In the genomic region with DNA sequence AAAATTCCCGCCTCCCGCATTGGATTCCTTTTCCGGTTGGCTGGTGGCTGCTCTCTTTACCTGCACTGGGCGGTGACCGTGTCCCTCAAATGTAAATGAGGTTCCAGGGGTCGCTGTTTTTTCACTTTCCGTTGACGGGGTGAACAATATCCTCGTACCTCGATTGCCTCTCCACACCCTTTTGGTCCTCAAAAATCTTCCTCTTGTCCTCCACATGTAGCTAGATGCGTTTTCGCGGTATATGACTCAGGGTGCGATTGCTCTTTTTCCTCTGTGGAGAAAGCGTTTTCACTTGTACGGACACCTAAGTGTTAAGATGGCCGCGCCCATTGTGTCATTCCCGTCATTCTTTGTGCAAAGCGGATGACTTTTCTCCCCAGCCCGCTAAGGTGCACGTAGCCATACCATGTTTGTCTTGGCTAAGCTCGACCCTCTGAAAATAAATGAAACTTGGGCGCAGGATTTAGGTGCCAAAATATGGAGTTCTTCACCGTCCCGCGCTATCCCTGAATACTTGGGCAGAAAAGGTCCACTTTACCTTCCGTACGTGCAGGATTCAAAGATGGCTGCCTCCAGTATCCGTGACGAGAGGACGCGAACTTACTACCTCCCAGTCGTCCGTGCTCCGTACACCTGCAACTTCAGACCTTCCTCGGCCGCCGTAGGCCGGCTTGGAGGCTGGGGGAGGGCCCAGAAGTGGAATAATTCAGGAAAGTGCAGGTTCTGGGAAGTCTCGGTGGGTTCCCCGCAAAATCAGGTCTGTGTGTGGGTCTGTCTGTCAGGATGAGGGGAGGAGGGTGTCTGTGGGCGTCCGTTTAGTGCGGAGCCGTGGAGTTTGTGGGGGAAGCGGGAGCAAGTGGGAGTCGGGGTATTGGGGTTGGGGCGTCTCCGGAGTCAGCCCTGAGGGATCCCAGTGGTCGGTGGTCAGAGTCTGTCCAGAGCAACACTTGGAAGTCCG, we compare ENCODE assay signal across 1 cellular context.
TF ChIP-seq lines count a peak whose summit lies in the region.

A gene (plus strand): TSS at position 689 of the 958 bp plus-strand sequence. CDS start 8,749 bp downstream, outside the sequence.

TF ChIP-seq in K562, 482 proteins besides CTCF, POLR2A, EP300 and RAD21 (continued from another document and continues in another):
- TF ChIP-seq, protein P1, sequence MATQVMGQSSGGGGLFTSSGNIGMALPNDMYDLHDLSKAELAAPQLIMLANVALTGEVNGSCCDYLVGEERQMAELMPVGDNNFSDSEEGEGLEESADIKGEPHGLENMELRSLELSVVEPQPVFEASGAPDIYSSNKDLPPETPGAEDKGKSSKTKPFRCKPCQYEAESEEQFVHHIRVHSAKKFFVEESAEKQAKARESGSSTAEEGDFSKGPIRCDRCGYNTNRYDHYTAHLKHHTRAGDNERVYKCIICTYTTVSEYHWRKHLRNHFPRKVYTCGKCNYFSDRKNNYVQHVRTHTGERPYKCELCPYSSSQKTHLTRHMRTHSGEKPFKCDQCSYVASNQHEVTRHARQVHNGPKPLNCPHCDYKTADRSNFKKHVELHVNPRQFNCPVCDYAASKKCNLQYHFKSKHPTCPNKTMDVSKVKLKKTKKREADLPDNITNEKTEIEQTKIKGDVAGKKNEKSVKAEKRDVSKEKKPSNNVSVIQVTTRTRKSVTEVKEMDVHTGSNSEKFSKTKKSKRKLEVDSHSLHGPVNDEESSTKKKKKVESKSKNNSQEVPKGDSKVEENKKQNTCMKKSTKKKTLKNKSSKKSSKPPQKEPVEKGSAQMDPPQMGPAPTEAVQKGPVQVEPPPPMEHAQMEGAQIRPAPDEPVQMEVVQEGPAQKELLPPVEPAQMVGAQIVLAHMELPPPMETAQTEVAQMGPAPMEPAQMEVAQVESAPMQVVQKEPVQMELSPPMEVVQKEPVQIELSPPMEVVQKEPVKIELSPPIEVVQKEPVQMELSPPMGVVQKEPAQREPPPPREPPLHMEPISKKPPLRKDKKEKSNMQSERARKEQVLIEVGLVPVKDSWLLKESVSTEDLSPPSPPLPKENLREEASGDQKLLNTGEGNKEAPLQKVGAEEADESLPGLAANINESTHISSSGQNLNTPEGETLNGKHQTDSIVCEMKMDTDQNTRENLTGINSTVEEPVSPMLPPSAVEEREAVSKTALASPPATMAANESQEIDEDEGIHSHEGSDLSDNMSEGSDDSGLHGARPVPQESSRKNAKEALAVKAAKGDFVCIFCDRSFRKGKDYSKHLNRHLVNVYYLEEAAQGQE (CRISPR knock-in tag; IDR thresholded peaks at IDR 0.05; ENCODE audit: low read depth): 0 out of 2 replicates have a peak, but pooled peaks have one; percentile 26
- 0 out of 2 replicates have a peak, but pooled peaks have one; percentile 14 for TF ChIP-seq SMARCA4 (IDR thresholded peaks at IDR 0.05)
- peak; percentile 83; the same call in 1 of the 2 replicates for TF ChIP-seq ZNF76 (CRISPR knock-in tag; IDR thresholded peaks at IDR 0.05; ENCODE audit: borderline replicate concordance)
- peak; percentile 25 for TF ChIP-seq BRD9 (IDR thresholded peaks at IDR 0.05; ENCODE audit: low read depth, partially characterized antibody)
- no peak for TF ChIP-seq ZNF354B (CRISPR knock-in tag; IDR thresholded peaks at IDR 0.05)
- no peak for TF ChIP-seq ZNF79 (CRISPR knock-in tag; IDR thresholded peaks at IDR 0.05; ENCODE audit: low read depth)
- no peak for TF ChIP-seq MEIS2 (IDR thresholded peaks at IDR 0.05; ENCODE audit: partially characterized antibody)
- TF ChIP-seq ZNF143 (CRISPR knock-in tag; IDR thresholded peaks at IDR 0.05): 0 out of 2 replicates have a peak, but pooled peaks have one; percentile 41
- no peak for TF ChIP-seq CEBPG (CRISPR knock-in tag; IDR thresholded peaks at IDR 0.05)
- no peak for TF ChIP-seq CEBPG (tag; conservative IDR thresholded peaks at IDR 0.05 in 1 of 2, IDR thresholded peaks at IDR 0.05 in 1 of 2)
- TF ChIP-seq MYC (IDR thresholded peaks at IDR 0.05; ENCODE audit: low read depth, low read length): peak; percentile 46; the same call in 1 of the 2 replicates
- no peak for TF ChIP-seq MYC (CRISPR knock-in tag; IDR thresholded peaks at IDR 0.05; ENCODE audit: borderline replicate concordance, low read depth)
- TF ChIP-seq, protein P2, sequence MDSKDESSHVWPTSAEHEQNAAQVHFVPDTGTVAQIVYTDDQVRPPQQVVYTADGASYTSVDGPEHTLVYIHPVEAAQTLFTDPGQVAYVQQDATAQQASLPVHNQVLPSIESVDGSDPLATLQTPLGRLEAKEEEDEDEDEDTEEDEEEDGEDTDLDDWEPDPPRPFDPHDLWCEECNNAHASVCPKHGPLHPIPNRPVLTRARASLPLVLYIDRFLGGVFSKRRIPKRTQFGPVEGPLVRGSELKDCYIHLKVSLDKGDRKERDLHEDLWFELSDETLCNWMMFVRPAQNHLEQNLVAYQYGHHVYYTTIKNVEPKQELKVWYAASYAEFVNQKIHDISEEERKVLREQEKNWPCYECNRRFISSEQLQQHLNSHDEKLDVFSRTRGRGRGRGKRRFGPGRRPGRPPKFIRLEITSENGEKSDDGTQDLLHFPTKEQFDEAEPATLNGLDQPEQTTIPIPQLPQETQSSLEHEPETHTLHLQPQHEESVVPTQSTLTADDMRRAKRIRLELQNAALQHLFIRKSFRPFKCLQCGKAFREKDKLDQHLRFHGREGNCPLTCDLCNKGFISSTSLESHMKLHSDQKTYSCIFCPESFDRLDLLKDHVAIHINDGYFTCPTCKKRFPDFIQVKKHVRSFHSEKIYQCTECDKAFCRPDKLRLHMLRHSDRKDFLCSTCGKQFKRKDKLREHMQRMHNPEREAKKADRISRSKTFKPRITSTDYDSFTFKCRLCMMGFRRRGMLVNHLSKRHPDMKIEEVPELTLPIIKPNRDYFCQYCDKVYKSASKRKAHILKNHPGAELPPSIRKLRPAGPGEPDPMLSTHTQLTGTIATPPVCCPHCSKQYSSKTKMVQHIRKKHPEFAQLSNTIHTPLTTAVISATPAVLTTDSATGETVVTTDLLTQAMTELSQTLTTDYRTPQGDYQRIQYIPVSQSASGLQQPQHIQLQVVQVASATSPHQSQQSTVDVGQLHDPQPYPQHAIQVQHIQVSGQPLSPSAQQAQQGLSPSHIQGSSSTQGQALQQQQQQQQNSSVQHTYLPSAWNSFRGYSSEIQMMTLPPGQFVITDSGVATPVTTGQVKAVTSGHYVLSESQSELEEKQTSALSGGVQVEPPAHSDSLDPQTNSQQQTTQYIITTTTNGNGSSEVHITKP (IDR thresholded peaks at IDR 0.05; ENCODE audit: partially characterized antibody): peak; percentile 46
- no peak for TF ChIP-seq ZKSCAN8 (CRISPR knock-in tag; IDR thresholded peaks at IDR 0.05)
- TF ChIP-seq TEAD1 (CRISPR knock-in tag; IDR thresholded peaks at IDR 0.05): no peak
- no peak for TF ChIP-seq ILF3 (IDR thresholded peaks at IDR 0.05; ENCODE audit: borderline replicate concordance)
- TF ChIP-seq, protein P3, sequence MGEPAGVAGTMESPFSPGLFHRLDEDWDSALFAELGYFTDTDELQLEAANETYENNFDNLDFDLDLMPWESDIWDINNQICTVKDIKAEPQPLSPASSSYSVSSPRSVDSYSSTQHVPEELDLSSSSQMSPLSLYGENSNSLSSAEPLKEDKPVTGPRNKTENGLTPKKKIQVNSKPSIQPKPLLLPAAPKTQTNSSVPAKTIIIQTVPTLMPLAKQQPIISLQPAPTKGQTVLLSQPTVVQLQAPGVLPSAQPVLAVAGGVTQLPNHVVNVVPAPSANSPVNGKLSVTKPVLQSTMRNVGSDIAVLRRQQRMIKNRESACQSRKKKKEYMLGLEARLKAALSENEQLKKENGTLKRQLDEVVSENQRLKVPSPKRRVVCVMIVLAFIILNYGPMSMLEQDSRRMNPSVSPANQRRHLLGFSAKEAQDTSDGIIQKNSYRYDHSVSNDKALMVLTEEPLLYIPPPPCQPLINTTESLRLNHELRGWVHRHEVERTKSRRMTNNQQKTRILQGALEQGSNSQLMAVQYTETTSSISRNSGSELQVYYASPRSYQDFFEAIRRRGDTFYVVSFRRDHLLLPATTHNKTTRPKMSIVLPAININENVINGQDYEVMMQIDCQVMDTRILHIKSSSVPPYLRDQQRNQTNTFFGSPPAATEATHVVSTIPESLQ (CRISPR knock-in tag; IDR thresholded peaks at IDR 0.05): 0 out of 2 replicates have a peak, but pooled peaks have one; percentile 40
- TF ChIP-seq NR2C1 (IDR thresholded peaks at IDR 0.05): peak; percentile 85
- peak; percentile 80 for TF ChIP-seq NR2C1 (tag; IDR thresholded peaks at IDR 0.05)
- TF ChIP-seq, protein P4, sequence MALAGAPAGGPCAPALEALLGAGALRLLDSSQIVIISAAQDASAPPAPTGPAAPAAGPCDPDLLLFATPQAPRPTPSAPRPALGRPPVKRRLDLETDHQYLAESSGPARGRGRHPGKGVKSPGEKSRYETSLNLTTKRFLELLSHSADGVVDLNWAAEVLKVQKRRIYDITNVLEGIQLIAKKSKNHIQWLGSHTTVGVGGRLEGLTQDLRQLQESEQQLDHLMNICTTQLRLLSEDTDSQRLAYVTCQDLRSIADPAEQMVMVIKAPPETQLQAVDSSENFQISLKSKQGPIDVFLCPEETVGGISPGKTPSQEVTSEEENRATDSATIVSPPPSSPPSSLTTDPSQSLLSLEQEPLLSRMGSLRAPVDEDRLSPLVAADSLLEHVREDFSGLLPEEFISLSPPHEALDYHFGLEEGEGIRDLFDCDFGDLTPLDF (CRISPR knock-in tag; IDR thresholded peaks at IDR 0.05): peak; percentile 61; the same call in 1 of the 2 replicates
- TF ChIP-seq HNRNPLL (IDR thresholded peaks at IDR 0.05; ENCODE audit: low read depth, low read length, poor library complexity, severe bottlenecking): peak; percentile 70
- TF ChIP-seq ARID2 (IDR thresholded peaks at IDR 0.05): 0 out of 2 replicates have a peak, but pooled peaks have one; percentile 4
- TF ChIP-seq XRCC3 (IDR thresholded peaks at IDR 0.05): no peak
- no peak for TF ChIP-seq HSF4 (CRISPR knock-in tag; IDR thresholded peaks at IDR 0.05; ENCODE audit: borderline replicate concordance)
- TF ChIP-seq, protein P5, sequence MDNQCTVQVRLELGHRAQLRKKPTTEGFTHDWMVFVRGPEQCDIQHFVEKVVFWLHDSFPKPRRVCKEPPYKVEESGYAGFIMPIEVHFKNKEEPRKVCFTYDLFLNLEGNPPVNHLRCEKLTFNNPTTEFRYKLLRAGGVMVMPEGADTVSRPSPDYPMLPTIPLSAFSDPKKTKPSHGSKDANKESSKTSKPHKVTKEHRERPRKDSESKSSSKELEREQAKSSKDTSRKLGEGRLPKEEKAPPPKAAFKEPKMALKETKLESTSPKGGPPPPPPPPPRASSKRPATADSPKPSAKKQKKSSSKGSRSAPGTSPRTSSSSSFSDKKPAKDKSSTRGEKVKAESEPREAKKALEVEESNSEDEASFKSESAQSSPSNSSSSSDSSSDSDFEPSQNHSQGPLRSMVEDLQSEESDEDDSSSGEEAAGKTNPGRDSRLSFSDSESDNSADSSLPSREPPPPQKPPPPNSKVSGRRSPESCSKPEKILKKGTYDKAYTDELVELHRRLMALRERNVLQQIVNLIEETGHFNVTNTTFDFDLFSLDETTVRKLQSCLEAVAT (IDR thresholded peaks at IDR 0.05): peak in 1 of 2 experiments; percentile 93; a peak in 2 of 4 replicates
- TF ChIP-seq GABPA (tag; conservative IDR thresholded peaks at IDR 0.05; ENCODE audit: low read depth): peak; percentile 74
- TF ChIP-seq, protein P6, sequence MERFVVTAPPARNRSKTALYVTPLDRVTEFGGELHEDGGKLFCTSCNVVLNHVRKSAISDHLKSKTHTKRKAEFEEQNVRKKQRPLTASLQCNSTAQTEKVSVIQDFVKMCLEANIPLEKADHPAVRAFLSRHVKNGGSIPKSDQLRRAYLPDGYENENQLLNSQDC (CRISPR knock-in tag; IDR thresholded peaks at IDR 0.05): no peak
- TF ChIP-seq, protein P7, sequence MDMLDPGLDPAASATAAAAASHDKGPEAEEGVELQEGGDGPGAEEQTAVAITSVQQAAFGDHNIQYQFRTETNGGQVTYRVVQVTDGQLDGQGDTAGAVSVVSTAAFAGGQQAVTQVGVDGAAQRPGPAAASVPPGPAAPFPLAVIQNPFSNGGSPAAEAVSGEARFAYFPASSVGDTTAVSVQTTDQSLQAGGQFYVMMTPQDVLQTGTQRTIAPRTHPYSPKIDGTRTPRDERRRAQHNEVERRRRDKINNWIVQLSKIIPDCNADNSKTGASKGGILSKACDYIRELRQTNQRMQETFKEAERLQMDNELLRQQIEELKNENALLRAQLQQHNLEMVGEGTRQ (CRISPR knock-in tag; IDR thresholded peaks at IDR 0.05): no peak
- no peak for TF ChIP-seq SAFB (IDR thresholded peaks at IDR 0.05; ENCODE audit: borderline replicate concordance, low read depth, low read length)
- TF ChIP-seq POLR2G (IDR thresholded peaks at IDR 0.05; ENCODE audit: low read depth, low read length): peak; percentile 57; the same call in 1 of the 2 replicates
- no peak for TF ChIP-seq MXI1 (IDR thresholded peaks at IDR 0.05; ENCODE audit: low read depth, low read length)
- TF ChIP-seq LCOR (CRISPR knock-in tag; IDR thresholded peaks at IDR 0.05): 0 out of 2 replicates have a peak, but pooled peaks have one; percentile 44
- peak; percentile 31; the same call in 1 of the 2 replicates for TF ChIP-seq FOXK1 (CRISPR knock-in tag; IDR thresholded peaks at IDR 0.05; ENCODE audit: borderline replicate concordance)
- peak in 1 of 2 experiments; percentile 94; a peak in 2 of 4 replicates for TF ChIP-seq CSDE1 (IDR thresholded peaks at IDR 0.05)
